Comparison of ENCODE assay signal across 26 cellular contexts in the genomic region with DNA sequence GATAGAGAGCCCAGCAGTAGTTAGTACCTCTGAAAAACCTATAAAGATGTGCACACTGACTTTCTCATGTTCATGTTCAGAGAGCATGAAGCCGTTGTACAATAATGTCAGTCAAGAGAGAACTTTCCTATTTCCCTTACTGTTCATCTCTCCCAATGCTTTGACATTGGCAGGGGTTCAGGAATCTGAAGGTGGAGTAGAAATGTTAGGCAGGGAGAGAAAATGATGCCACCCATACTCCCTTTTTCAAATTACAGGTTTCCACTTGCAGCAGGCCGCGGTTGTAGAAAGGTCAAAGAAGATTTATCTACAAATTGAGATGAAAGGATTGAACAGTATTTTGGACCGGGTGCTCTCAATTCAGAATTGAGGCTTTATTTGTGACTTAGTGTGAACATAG.
"Had no signal": no experiment of that assay in that cellular context is flagged by ENCODE, and none has a peak within 500 bp of the region (broad histone marks: within the 10 kb centered on the region; RNA-seq: fewer than 3 reads in every experiment).

No MANE protein-coding gene starts in this region.

- H3K27me3 ChIP-seq: brain microvascular endothelial cell, esophagus squamous epithelium, gastroesophageal sphincter had no signal

- H3K4me3 Mint-ChIP-seq: activated CD8-positive, alpha-beta T cell treated with anti-CD3 and anti-CD28 coated beads for 36 hours; activated naive CD8-positive, alpha-beta T cell; activated T-cell treated with anti-CD3 and anti-CD28 coated beads, Interleukin-2, amount 50 U/mL, for 4 hours; activated T-helper 17 cell treated with anti-CD3 and anti-CD28 coated beads, Interleukin-2, amount 50 U/mL, for 72 hours had no signal

- ATAC-seq: activated CD8-positive, alpha-beta T cell treated with anti-CD3 and anti-CD28 coated beads for 36 hours; activated T-cell treated with anti-CD3 and anti-CD28 coated beads, Interleukin-2, amount 50 U/mL, for 4 hours; activated T-helper 17 cell treated with anti-CD3 and anti-CD28 coated beads, Interleukin-2, amount 50 U/mL, for 72 hours; gastroesophageal sphincter had no signal

- H3K36me3 ChIP-seq: brain microvascular endothelial cell, esophagus squamous epithelium, gastroesophageal sphincter had no signal

- H3K4me3 ChIP-seq: esophagus squamous epithelium, gastroesophageal sphincter had no signal

- H3K27me3 Mint-ChIP-seq: activated CD8-positive, alpha-beta T cell treated with anti-CD3 and anti-CD28 coated beads for 36 hours; activated naive CD8-positive, alpha-beta T cell; activated T-helper 17 cell treated with anti-CD3 and anti-CD28 coated beads, Interleukin-2, amount 50 U/mL, for 72 hours had no signal

- H3K36me3 Mint-ChIP-seq: activated naive CD8-positive, alpha-beta T cell had no signal

- DNase-seq: activated CD4-positive, alpha-beta T cell treated with anti-CD3 and anti-CD28 coated beads for 4 hours; activated CD4-positive, alpha-beta T cell treated with anti-CD3 and anti-CD28 coated beads, Interleukin-2, amount 50 U/mL, for 1 hour; activated CD4-positive, alpha-beta T cell treated with anti-CD3 and anti-CD28 coated beads, Interleukin-2, amount 50 U/mL, for 48 hours; activated CD4-positive, CD25-positive, alpha-beta regulatory T cell; activated CD4-positive, CD25-positive, alpha-beta regulatory T cell treated with anti-CD3 and anti-CD28 coated beads, Interleukin-2, amount 50 U/mL, for 72 hours; activated CD8-positive, alpha-beta memory T cell treated with anti-CD3 and anti-CD28 coated beads for 24 hours; activated CD8-positive, alpha-beta T cell treated with anti-CD3 and anti-CD28 coated beads for 36 hours; activated effector memory CD4-positive, alpha-beta T cell treated with Interleukin-2 at 50 U/mL for 16 hours; activated gamma-delta T cell treated with Interleukin-2 at 50 U/mL for 16 hours; activated naive CD4-positive, alpha-beta T cell treated with anti-CD3 and anti-CD28 coated beads, Interleukin-2, amount 50 U/mL, for 16 hours; activated naive CD4-positive, alpha-beta T cell treated with Interleukin-2 at 50 U/mL for 16 hours; activated T-cell treated with anti-CD3 and anti-CD28 coated beads, Interleukin-2, amount 50 U/mL, for 4 hours; amniotic stem cell; anterior cingulate cortex; brain microvascular endothelial cell; caudate nucleus; cortex of kidney; dermis blood vessel endothelial cell; effector CD8-positive, alpha-beta T cell; erythroblast; esophagus squamous epithelium; foreskin melanocyte; T-helper 2 cell had no signal

- H3K9me3 ChIP-seq: esophagus squamous epithelium, gastroesophageal sphincter had no signal

- H3K4me1 ChIP-seq: esophagus squamous epithelium, gastroesophageal sphincter had no signal

- H3K27ac Mint-ChIP-seq: activated CD8-positive, alpha-beta T cell treated with anti-CD3 and anti-CD28 coated beads for 36 hours; activated naive CD8-positive, alpha-beta T cell; activated T-helper 17 cell treated with anti-CD3 and anti-CD28 coated beads, Interleukin-2, amount 50 U/mL, for 72 hours had no signal

- H3K4me1 Mint-ChIP-seq: activated T-helper 17 cell treated with anti-CD3 and anti-CD28 coated beads, Interleukin-2, amount 50 U/mL, for 72 hours had no signal

- H3K27ac ChIP-seq: brain microvascular endothelial cell, esophagus squamous epithelium, gastroesophageal sphincter had no signal
